ENCODE assay signal across 8 cellular contexts in the genomic region with DNA sequence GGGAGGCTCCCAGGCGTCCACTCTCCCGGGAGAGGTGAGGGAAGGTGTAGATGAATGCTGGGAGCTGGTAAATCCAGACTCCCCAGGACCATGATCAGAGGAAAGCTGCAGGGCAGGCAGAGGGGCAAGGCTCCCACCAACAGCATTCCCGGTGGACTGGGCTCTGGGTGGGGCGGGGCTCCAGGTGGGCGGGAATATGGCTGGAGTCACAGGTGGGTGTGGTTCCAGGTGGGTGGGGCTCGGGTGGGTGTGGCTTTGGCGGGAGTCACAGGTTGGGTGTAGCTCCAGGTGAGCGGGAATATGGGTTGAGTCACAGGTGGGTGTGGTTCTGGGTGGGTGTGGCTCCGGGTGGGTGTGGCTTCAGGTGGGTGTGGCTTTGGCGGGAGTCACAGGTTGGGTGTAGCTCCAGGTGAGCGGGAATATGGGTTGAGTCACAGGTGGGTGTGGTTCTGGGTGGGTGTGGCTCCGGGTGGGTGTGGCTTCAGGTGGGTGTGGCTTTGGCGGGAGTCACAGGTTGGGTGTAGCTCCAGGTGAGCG.
DNase-seq lines count a peak whose midpoint lies in the region; ATAC-seq and TF ChIP-seq lines count a peak whose summit lies in the region.
"Not testable (repeated sequence)": the region's sequence is repeated elsewhere in the genome, so short reads cannot be mapped to it uniquely, and the experiment has no call there.

No MANE protein-coding gene starts in this region.

- H3K36me3 Mint-ChIP-seq in CD4-positive, alpha-beta memory T cell; H9 (ENCODE audit: insufficient read depth in 1 of 3, low read depth in 3 of 3); T-helper 17 cell (ENCODE audit: low read depth); activated naive CD4-positive, alpha-beta T cell treated with anti-CD3 and anti-CD28 coated beads, Interleukin-2, amount 50 U/mL, for 72 hours: not testable (repeated sequence)

- not testable (repeated sequence) for H3K4me1 Mint-ChIP-seq in CD4-positive, alpha-beta memory T cell; T-helper 17 cell; stimulated activated naive CD8-positive, alpha-beta T cell treated with anti-CD3 and anti-CD28 coated beads, Interleukin-15, amount 100 ng/mL, for 72 hours
- H3K4me1 Mint-ChIP-seq in H9, result peaks cover 5 to 25% of the 10 kb centered on the region in 2 experiments

- H2BK120ac ChIP-seq in H9 (ENCODE audit: low read depth, low read length, poor library complexity, severe bottlenecking), result not testable (repeated sequence)

- POLR2A ChIA-PET in CD4-positive, alpha-beta memory T cell (lab: Charles Lee; ENCODE audit: partially characterized antibody), result interaction anchor here (1.8 kb wide), 1 partner anchor 39 kb away, joined by 5 read pairs; no protein-coding TSS in a partner anchor

- not testable (repeated sequence) for H4K5ac ChIP-seq in H9 (ENCODE audit: insufficient read length, low read depth, low read length)

- H2BK5ac ChIP-seq in H9 (ENCODE audit: insufficient read length, low read length), result not testable (repeated sequence)

- peak overlapping the region in 6 of 8 donors; percentile 58 to 82 (median 69) for H3K4me3 Mint-ChIP-seq in CD4-positive, alpha-beta memory T cell
- H3K4me3 Mint-ChIP-seq in H9, result not testable (repeated sequence)
- H3K4me3 Mint-ChIP-seq in T-helper 17 cell, result peak overlapping the region; percentile 88
- peak overlapping the region; percentile 42 to 67 for H3K4me3 Mint-ChIP-seq in stimulated activated naive CD8-positive, alpha-beta T cell treated with anti-CD3 and anti-CD28 coated beads, Interleukin-15, amount 100 ng/mL, for 72 hours

- H3K14ac ChIP-seq in H9 (ENCODE audit: insufficient read depth, low read length), result not testable (repeated sequence)

- ATAC-seq in T-helper 17 cell, result peak; percentile 43
- ATAC-seq in activated naive CD4-positive, alpha-beta T cell treated with anti-CD3 and anti-CD28 coated beads, Interleukin-2, amount 50 U/mL, for 72 hours, result peak; percentile 12 to 63
- ATAC-seq in right lobe of liver; stimulated activated naive CD8-positive, alpha-beta T cell treated with anti-CD3 and anti-CD28 coated beads, Interleukin-15, amount 100 ng/mL, for 72 hours: not testable (repeated sequence)

- not testable (repeated sequence) for H3K23ac ChIP-seq in H9 (ENCODE audit: insufficient read length, low read depth, low read length)

- H2AK5ac ChIP-seq in H9 (ENCODE audit: insufficient read length, low read length), result not testable (repeated sequence)

- TF ChIP-seq CTCF in H9 (conservative IDR thresholded peaks at IDR 0.05); right lobe of liver (IDR thresholded peaks at IDR 0.05): not testable (repeated sequence)

- H3K56ac ChIP-seq in H9 (ENCODE audit: insufficient read length, low read depth, low read length), result not testable (repeated sequence)

- not testable (repeated sequence) for H3K36me3 ChIP-seq in CD4-positive, alpha-beta memory T cell (ENCODE audit: insufficient read depth, low read length); right lobe of liver

- H3K4me3 ChIP-seq in CD4-positive, alpha-beta memory T cell (ENCODE audit: low read length in 2 of 2); right lobe of liver: not testable (repeated sequence)

- not testable (repeated sequence) for H3T11ph ChIP-seq in H9 (ENCODE audit: low read length)

- H3K4me2 ChIP-seq in H9 (ENCODE audit: insufficient read depth, insufficient read length, low read length), result not testable (repeated sequence)

- not testable (repeated sequence) for H3K79me1 ChIP-seq in H9 (ENCODE audit: insufficient read depth, low read depth, low read length, poor library complexity, severe bottlenecking)

- H4K8ac ChIP-seq in H9 (replicated peaks; ENCODE audit: insufficient read length, low read depth, low read length), result not testable (repeated sequence)

- peaks cover 10% of the 10 kb centered on the region for H3K4me1 ChIP-seq in CD4-positive, alpha-beta memory T cell (ENCODE audit: insufficient read depth, low read length)
- not testable (repeated sequence) for H3K4me1 ChIP-seq in H9 (ENCODE audit: insufficient read depth, low read length); right lobe of liver

- not testable (repeated sequence) for H3K9me3 Mint-ChIP-seq in CD4-positive, alpha-beta memory T cell; H9; activated naive CD4-positive, alpha-beta T cell treated with anti-CD3 and anti-CD28 coated beads, Interleukin-2, amount 50 U/mL, for 72 hours; stimulated activated naive CD8-positive, alpha-beta T cell treated with anti-CD3 and anti-CD28 coated beads, Interleukin-15, amount 100 ng/mL, for 72 hours

- not testable (repeated sequence) for H3K27me3 Mint-ChIP-seq in CD4-positive, alpha-beta memory T cell; H9 (ENCODE audit: low read depth); T-helper 17 cell
- peaks cover 49% of the 10 kb centered on the region for H3K27me3 Mint-ChIP-seq in stimulated activated naive CD8-positive, alpha-beta T cell treated with anti-CD3 and anti-CD28 coated beads, Interleukin-15, amount 100 ng/mL, for 72 hours

- not testable (repeated sequence) for H3K79me2 ChIP-seq in H9 (ENCODE audit: insufficient read depth, low read length)

- not testable (repeated sequence) for H2BK12ac ChIP-seq in H9 (ENCODE audit: insufficient read length, low read depth, low read length)

- not testable (repeated sequence) for H3K27me3 ChIP-seq in CD4-positive, alpha-beta memory T cell (ENCODE audit: insufficient read depth, low read length); H9 (ENCODE audit: insufficient read depth, low read length); right lobe of liver

- H3K9ac ChIP-seq in H9 (ENCODE audit: extremely low read depth, insufficient read length, low read length), result not testable (repeated sequence)

- intact Hi-C loops in CD4-positive, alpha-beta memory T cell (cut with micrococcal nuclease); right lobe of liver (cut with DNase I): not testable (repeated sequence)

- not testable (repeated sequence) for H3K23me2 ChIP-seq in H9 (ENCODE audit: insufficient read length, low read depth, low read length, poor library complexity, severe bottlenecking)

- not testable (repeated sequence) for H4K20me1 ChIP-seq in H9 (ENCODE audit: control insufficient read depth, insufficient read depth, insufficient read length)

- not testable (repeated sequence) for H3K18ac ChIP-seq in H9 (ENCODE audit: insufficient read length, low read depth, low read length)

- H2AFZ ChIP-seq in H9 (ENCODE audit: low read length), result not testable (repeated sequence)

- WGBS in H9 (ENCODE audit: extremely low coverage, insufficient read length, low lambda C conversion rate), result no CpG with 5 or more reads among the region's 14 CpGs
- WGBS in right lobe of liver (ENCODE audit: insufficient coverage, low coverage, low lambda C conversion rate, missing lambda C conversion rate), result 17% methylated on average over 7 of the region's 14 CpGs

- H4K91ac ChIP-seq in H9 (ENCODE audit: insufficient read length, low read depth, low read length), result not testable (repeated sequence)

- DNase-seq in CD4-positive, alpha-beta memory T cell, result peak in 1 of 5 donors; percentile 42
- DNase-seq in H9 (peak; percentile 93), NCI-H345 (lab: John Stamatoyannopoulos, UW) (peak; percentile 38), epithelial cell of prostate (ENCODE audit: low read depth, low spot score) (peak; percentile 18), right lobe of liver (peak in 2 of 3 donors; percentile 10 to 31)
- DNase-seq in T-helper 17 cell; activated naive CD4-positive, alpha-beta T cell treated with anti-CD3 and anti-CD28 coated beads, Interleukin-2, amount 50 U/mL, for 72 hours (ENCODE audit: low spot score in 2 of 2); stimulated activated naive CD8-positive, alpha-beta T cell treated with anti-CD3 and anti-CD28 coated beads, Interleukin-15, amount 100 ng/mL, for 72 hours: not testable (repeated sequence)

- H2BK15ac ChIP-seq in H9 (ENCODE audit: low read depth, low read length), result not testable (repeated sequence)

- H2BK20ac ChIP-seq in H9 (ENCODE audit: low read depth, low read length, poor library complexity, severe bottlenecking), result not testable (repeated sequence)

- CTCF ChIA-PET in CD4-positive, alpha-beta memory T cell (lab: Charles Lee; ENCODE audit: partially characterized antibody), result not testable (repeated sequence)

- H3K4ac ChIP-seq in H9 (ENCODE audit: low read depth, low read length), result not testable (repeated sequence)

- TF ChIP-seq POLR2A in right lobe of liver (IDR thresholded peaks at IDR 0.05), result not testable (repeated sequence)

- H3K9me3 ChIP-seq in CD4-positive, alpha-beta memory T cell (ENCODE audit: control insufficient read depth in 1 of 2, low read length in 2 of 2); H9 (ENCODE audit: control insufficient read depth, low read depth, low read length); T-helper 17 cell (ENCODE audit: control insufficient read depth, low read length, poor library complexity, severe bottlenecking); right lobe of liver: not testable (repeated sequence)

- H3K27ac Mint-ChIP-seq in CD4-positive, alpha-beta memory T cell, result peak overlapping the region in 5 of 7 donors; percentile 53 to 86 (median 72)
- H3K27ac Mint-ChIP-seq in H9, result peak overlapping the region in 1 of 3 experiments; percentile 61; a peak in 1 of 7 replicates
- H3K27ac Mint-ChIP-seq in T-helper 17 cell; activated naive CD4-positive, alpha-beta T cell treated with anti-CD3 and anti-CD28 coated beads, Interleukin-2, amount 50 U/mL, for 72 hours; stimulated activated naive CD8-positive, alpha-beta T cell treated with anti-CD3 and anti-CD28 coated beads, Interleukin-15, amount 100 ng/mL, for 72 hours: not testable (repeated sequence)

- H3K27ac ChIP-seq in CD4-positive, alpha-beta memory T cell (ENCODE audit: low read depth, low read length); H9 (ENCODE audit: insufficient read length, low read depth, low read length); epithelial cell of prostate; right lobe of liver: not testable (repeated sequence)
